ENCODE assay signal across 25 cellular contexts in the genomic region with DNA sequence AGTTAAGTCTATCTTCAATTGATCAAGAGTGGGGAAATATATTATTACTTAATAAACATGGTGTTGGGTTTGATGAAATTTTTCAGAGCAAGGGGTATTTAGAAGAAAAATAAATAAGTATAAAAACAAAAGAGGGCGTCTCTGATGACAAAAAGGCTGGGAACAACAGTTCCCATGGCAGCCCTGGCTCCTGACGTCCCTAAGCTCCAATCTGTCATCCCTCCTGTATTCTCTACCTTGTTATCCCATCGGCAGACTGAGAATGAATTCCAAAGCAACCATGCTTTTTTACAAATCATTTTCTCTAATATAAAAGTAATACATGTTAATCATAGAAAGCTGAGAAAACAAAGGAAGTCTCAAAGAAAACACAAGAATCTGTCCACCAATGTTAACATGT. TPM values are rescaled to one million over a fixed set of nuclear protein-coding genes. Genes with fewer than 3 reads are reported as not detected.
DNase-seq lines count a peak whose midpoint lies in the region; ATAC-seq and TF ChIP-seq lines count a peak whose summit lies in the region.
"Had no signal": no experiment of that assay in that cellular context is flagged by ENCODE, and none has a peak within 500 bp of the region (broad histone marks: within the 10 kb centered on the region; RNA-seq: fewer than 3 reads in every experiment).

No MANE protein-coding gene starts in this region.

- H3K27ac ChIP-seq in heart right ventricle = peak overlapping the region; percentile 6 to 90 (median 66)
- peak overlapping the region; percentile 74 to 83 for H3K27ac ChIP-seq in coronary artery
- H3K27ac ChIP-seq in transverse colon = peak overlapping the region; percentile 76 to 94 (median 84)
- H3K27ac ChIP-seq: colonic mucosa, parathyroid adenoma had no signal

- no peak overlapping the region for H3K4me3 Mint-ChIP-seq in nephron
- H3K4me3 Mint-ChIP-seq in T-helper 2 cell treated with Interferon-gamma antibody and Interleukin-4, amounts not matched to agents 5 μg/mL and 100 μg/mL, for 36 hours = no peak overlapping the region
- H3K4me3 Mint-ChIP-seq: activated CD8-positive, alpha-beta T cell treated with anti-CD3 and anti-CD28 coated beads for 36 hours; activated naive CD8-positive, alpha-beta T cell treated with anti-CD3 and anti-CD28 coated beads, Interleukin-2, amount 10 ng/mL, durations not matched to agents 7 days and 5 days; CD8-positive, alpha-beta memory T cell; HFFc6; mesothelial cell of epicardium; natural killer cell treated with Interleukin-12 subunit alpha and Interleukin-12 subunit beta and Interleukin-15 and Interleukin-18, amount 100 ng/mL, for 72 hours; T-cell had no signal

- H3K4me1 ChIP-seq in heart right ventricle (peaks cover 20 to 97% (median 88%) of the 10 kb centered on the region in 9 donors), transverse colon (peaks cover 17 to 60% (median 34%) of the 10 kb centered on the region in 4 donors)
- H3K4me1 ChIP-seq: colonic mucosa, parathyroid adenoma had no signal

- H3K36me3 ChIP-seq in heart right ventricle (peaks cover 0 to 3% (median 0%) of the 10 kb centered on the region in 9 donors), transverse colon (no peaks in the 10 kb centered on the region)
- H3K36me3 ChIP-seq: colonic mucosa had no signal

- H3K9me3 ChIP-seq in heart right ventricle (no peaks in the 10 kb centered on the region), transverse colon (no peaks in the 10 kb centered on the region)
- H3K9me3 ChIP-seq: colonic mucosa had no signal

- no peaks in the 10 kb centered on the region for H3K27me3 ChIP-seq in heart right ventricle
- no peaks in the 10 kb centered on the region for H3K27me3 ChIP-seq in transverse colon
- H3K27me3 ChIP-seq: colonic mucosa had no signal

- H3K27me3 Mint-ChIP-seq in nephron (ENCODE audit: low read depth) = no peaks in the 10 kb centered on the region
- peaks cover 2% of the 10 kb centered on the region for H3K27me3 Mint-ChIP-seq in T-helper 2 cell treated with Interferon-gamma antibody and Interleukin-4, amounts not matched to agents 5 μg/mL and 100 μg/mL, for 36 hours (ENCODE audit: low read depth)
- H3K27me3 Mint-ChIP-seq: activated CD8-positive, alpha-beta T cell treated with anti-CD3 and anti-CD28 coated beads for 36 hours had no signal

- H3K27ac Mint-ChIP-seq in nephron = peak overlapping the region; percentile 21 to 98 (median 94)
- no peak overlapping the region for H3K27ac Mint-ChIP-seq in T-helper 2 cell treated with Interferon-gamma antibody and Interleukin-4, amounts not matched to agents 5 μg/mL and 100 μg/mL, for 36 hours
- H3K27ac Mint-ChIP-seq: activated CD8-positive, alpha-beta T cell treated with anti-CD3 and anti-CD28 coated beads for 36 hours; activated naive CD8-positive, alpha-beta T cell treated with anti-CD3 and anti-CD28 coated beads, Interleukin-2, amount 10 ng/mL, durations not matched to agents 7 days and 5 days; CD8-positive, alpha-beta memory T cell; HFFc6; mesothelial cell of epicardium; natural killer cell treated with Interleukin-12 subunit alpha and Interleukin-12 subunit beta and Interleukin-15 and Interleukin-18, amount 100 ng/mL, for 72 hours; T-cell had no signal

- intact Hi-C loops in heart right ventricle (cut with DNase I) (loop anchor here in 3 of 10 donors (5.0 to 10.0 kb wide), 3 partner anchors 33 to 52 kb away; no protein-coding TSS in a partner anchor), left ventricle myocardium superior (cut with micrococcal nuclease) (no loop called here), transverse colon (cut with DNase I; ENCODE audit: low total_unique reads) (no loop called here)

- 46% methylated on average over 3 of the region's 3 CpGs for WGBS in heart right ventricle, 2 donors
- WGBS in transverse colon (ENCODE audit: low coverage in 1 of 2), 2 donors = 73 to 90% methylated on average over 3 of the region's 3 CpGs

- peaks cover 68% of the 10 kb centered on the region for H3K4me1 Mint-ChIP-seq in nephron
- H3K4me1 Mint-ChIP-seq in T-helper 2 cell treated with Interferon-gamma antibody and Interleukin-4, amounts not matched to agents 5 μg/mL and 100 μg/mL, for 36 hours (ENCODE audit: low read depth) = peaks cover 2% of the 10 kb centered on the region
- H3K4me1 Mint-ChIP-seq: CD8-positive, alpha-beta memory T cell; T-cell had no signal

- DNase-seq in heart right ventricle = no peak
- no peak for DNase-seq in left ventricle myocardium superior
- no peak for DNase-seq in coronary artery (ENCODE audit: low spot score)
- no peak for DNase-seq in transverse colon
- DNase-seq in DMS114 treated with DMSO at 0.1 percent for 48 hours (lab: John Stamatoyannopoulos, UW; ENCODE audit: unreplicated experiment) = no peak
- no peak for DNase-seq in stimulated activated CD4-positive, alpha-beta T cell treated with anti-CD3 and anti-CD28 coated beads, Interleukin-15, amount 100 ng/mL, for 24 hours
- no peak for DNase-seq in T-helper 2 cell treated with Interferon-gamma antibody and Interleukin-4, amounts not matched to agents 5 μg/mL and 100 μg/mL, for 36 hours (ENCODE audit: low spot score)
- DNase-seq: activated CD4-positive, CD25-positive, alpha-beta regulatory T cell treated with anti-CD3 and anti-CD28 coated beads, Interleukin-2, amount 50 U/mL, for 72 hours; activated CD8-positive, alpha-beta T cell treated with anti-CD3 and anti-CD28 coated beads for 36 hours; activated effector memory CD4-positive, alpha-beta T cell treated with Interleukin-2 at 50 U/mL for 16 hours; activated naive CD8-positive, alpha-beta T cell treated with anti-CD3 and anti-CD28 coated beads, Interleukin-2, amount 10 ng/mL, durations not matched to agents 7 days and 5 days; AML-193; CD8-positive, alpha-beta memory T cell; colonic mucosa; DMS53; GDM1; HFFc6; NCI-H1417; NK-92 treated with Interleukin-12 subunit alpha and Interleukin-12 subunit beta, amount 100 ng/mL, for 24 hours; stimulated activated CD8-positive, alpha-beta memory T cell treated with anti-CD3 and anti-CD28 coated beads, Interleukin-4, amount 100 ng/mL, for 48 hours; T-cell had no signal

- TF ChIP-seq CTCF in heart right ventricle (IDR thresholded peaks at IDR 0.05) (no peak), coronary artery (IDR thresholded peaks at IDR 0.05) (no peak), nephron (IDR thresholded peaks at IDR 0.05; ENCODE audit: unreplicated experiment in 3 of 3) (no peak), transverse colon (IDR thresholded peaks at IDR 0.05) (no peak)

- no peak for TF ChIP-seq POLR2A in transverse colon (IDR thresholded peaks at IDR 0.05)

- in situ Hi-C loops in transverse colon (cut with MboI; ENCODE audit: low pct_ligation_motif_present in 1 of 4, low pct_unique_long_range_greater_than_20kb in 1 of 4, low sequenced_read_pairs in 3 of 4) = no loop called here

- H3K9me3 Mint-ChIP-seq in nephron = no peaks in the 10 kb centered on the region
- H3K9me3 Mint-ChIP-seq in T-helper 2 cell treated with Interferon-gamma antibody and Interleukin-4, amounts not matched to agents 5 μg/mL and 100 μg/mL, for 36 hours = no peaks in the 10 kb centered on the region
- H3K9me3 Mint-ChIP-seq: activated CD8-positive, alpha-beta T cell treated with anti-CD3 and anti-CD28 coated beads for 36 hours; activated naive CD8-positive, alpha-beta T cell treated with anti-CD3 and anti-CD28 coated beads, Interleukin-2, amount 10 ng/mL, durations not matched to agents 7 days and 5 days; CD8-positive, alpha-beta memory T cell; HFFc6; mesothelial cell of epicardium; natural killer cell treated with Interleukin-12 subunit alpha and Interleukin-12 subunit beta and Interleukin-15 and Interleukin-18, amount 100 ng/mL, for 72 hours; T-cell had no signal

- H3K4me3 ChIP-seq in heart right ventricle (no peak overlapping the region), coronary artery (peak overlapping the region; percentile 46), transverse colon (no peak overlapping the region)
- H3K4me3 ChIP-seq: colonic mucosa had no signal

- ATAC-seq in heart right ventricle (no peak), left ventricle myocardium superior (no peak)
- ATAC-seq: activated CD8-positive, alpha-beta T cell treated with anti-CD3 and anti-CD28 coated beads for 36 hours; natural killer cell treated with Interleukin-12 subunit alpha and Interleukin-12 subunit beta and Interleukin-15 and Interleukin-18, amount 100 ng/mL, for 72 hours; T-cell had no signal

- TF ChIP-seq EP300 in transverse colon (IDR thresholded peaks at IDR 0.05; ENCODE audit: low read depth) = no peak

- no peaks in the 10 kb centered on the region for H3K36me3 Mint-ChIP-seq in nephron (ENCODE audit: low read depth)
- no peaks in the 10 kb centered on the region for H3K36me3 Mint-ChIP-seq in T-helper 2 cell treated with Interferon-gamma antibody and Interleukin-4, amounts not matched to agents 5 μg/mL and 100 μg/mL, for 36 hours (ENCODE audit: low read depth)
- H3K36me3 Mint-ChIP-seq: activated naive CD8-positive, alpha-beta T cell treated with anti-CD3 and anti-CD28 coated beads, Interleukin-2, amount 10 ng/mL, durations not matched to agents 7 days and 5 days; CD8-positive, alpha-beta memory T cell; mesothelial cell of epicardium; natural killer cell treated with Interleukin-12 subunit alpha and Interleukin-12 subunit beta and Interleukin-15 and Interleukin-18, amount 100 ng/mL, for 72 hours; T-cell had no signal

RNA-seq across cellular contexts. Expression of a gene that starts 55.5 kb away (rescaled TPM):
- total RNA-seq in heart right ventricle (1,000 to 10,000 TPM in 6 of 10 donors, 100 to 1,000 TPM in 4; 528 to 1,253 (median 1,130) TPM), left ventricle myocardium superior (703 TPM), transverse colon (100 to 1,000 TPM in 3 of 4 donors, 10 to 100 TPM in 1; 92.2 to 308 (median 150) TPM)
- 100 to 1,000 TPM; 140 to 350 TPM for polyA plus RNA-seq in heart right ventricle
